In genomic region chr6:150363733-150364132, GRCh38 we compare ENCODE assay signal across 12 cellular contexts. TPM values are rescaled to one million over a fixed set of nuclear protein-coding genes. Genes with fewer than 3 reads are reported as not detected.
"Had no signal": no experiment of that assay in that cellular context is flagged by ENCODE, and none has a peak within 500 bp of the region (broad histone marks: within the 10 kb centered on the region; RNA-seq: fewer than 3 reads in every experiment).

No MANE protein-coding gene starts in this region.

- ATAC-seq: effector memory CD8-positive, alpha-beta T cell; pancreas had no signal

- H3K4me1 ChIP-seq: pancreas had no signal

- DNase-seq: activated CD4-positive, alpha-beta T cell treated with anti-CD3 and anti-CD28 coated beads for 48 hours; amygdala; effector memory CD8-positive, alpha-beta T cell; hippocampal formation; pancreas; stimulated activated CD4-positive, alpha-beta T cell treated with anti-CD3 and anti-CD28 coated beads, Interleukin-12 subunit alpha, Interleukin-12 subunit beta, amount 100 ng/mL, for 4 hours; stimulated activated CD4-positive, alpha-beta T cell treated with anti-CD3 and anti-CD28 coated beads, Interleukin-2, amount 100 ng/mL, for 48 hours had no signal

- H3K9me3 ChIP-seq: pancreas had no signal

- H3K36me3 ChIP-seq: pancreas had no signal

- H3K27me3 ChIP-seq: pancreas had no signal

- H3K27ac ChIP-seq: epithelial cell of prostate, pancreas had no signal

- H3K4me3 ChIP-seq: pancreas had no signal

RNA-seq across cellular contexts. Expression of gene IYD, which starts 5.1 kb away (rescaled TPM):
- total RNA-seq: activated T-helper 2 cell treated with anti-CD3 and anti-CD28 coated beads, Interferon-gamma antibody, Interleukin-2, Interleukin-4, amounts not matched to agents 10 μg/mL and 5 μg/mL and 100 μg/mL, durations not matched to agents 14 hours and 24 hours and 36 hours; kidney epithelial cell; neural crest cell; temporal lobe had no signal
